13 cellular contexts compared by ENCODE assay signal in genomic region chr10:35368485-35369048, GRCh38. TPM values are rescaled to one million over a fixed set of nuclear protein-coding genes. Genes with fewer than 3 reads are reported as not detected.
A peak's percentile ranks its signal among the peaks of the same experiment; 100 is the strongest.
DNase-seq lines count a peak whose midpoint lies in the region; ATAC-seq and TF ChIP-seq lines count a peak whose summit lies in the region.
"Had no signal": no experiment of that assay in that cellular context is flagged by ENCODE, and none has a peak within 500 bp of the region (broad histone marks: within the 10 kb centered on the region; RNA-seq: fewer than 3 reads in every experiment).

No MANE protein-coding gene starts in this region.

- H3K4me3 ChIP-seq in breast epithelium (no peak overlapping the region), transverse colon (no peak overlapping the region)
- H3K4me3 ChIP-seq in naive thymus-derived CD4-positive, alpha-beta T cell (ENCODE audit: low read length) = no peak overlapping the region
- H3K4me3 ChIP-seq: ovary had no signal

- peaks cover 1% of the 10 kb centered on the region for H3K36me3 Mint-ChIP-seq in MCF 10A (ENCODE audit: insufficient read depth, unreplicated experiment)
- H3K36me3 Mint-ChIP-seq in naive thymus-derived CD4-positive, alpha-beta T cell = peaks cover 0 to 5% (median 0%) of the 10 kb centered on the region in 5 donors

- CTCF ChIA-PET in MCF 10A (lab: Yijun Ruan, JAX) = interaction anchor here (0.6 kb wide), 2 partner anchors 41 to 128 kb away, joined by 3 to 5 read pairs; no protein-coding TSS in a partner anchor
- CTCF ChIA-PET in naive thymus-derived CD4-positive, alpha-beta T cell (lab: Charles Lee) = no interaction called here

- H3K4me1 ChIP-seq in breast epithelium (peaks cover 0 to 3% of the 10 kb centered on the region in 2 donors), transverse colon (peaks cover 23 to 85% (median 55%) of the 10 kb centered on the region in 4 donors)
- peaks cover 0 to 45% of the 10 kb centered on the region in 2 donors for H3K4me1 ChIP-seq in naive thymus-derived CD4-positive, alpha-beta T cell (ENCODE audit: control insufficient read depth in 2 of 2, insufficient read depth in 2 of 2, low read length in 2 of 2)

- no peak overlapping the region for H3K4me3 Mint-ChIP-seq in MCF 10A (ENCODE audit: unreplicated experiment)
- peak overlapping the region; percentile 3 to 71 (median 58) for H3K4me3 Mint-ChIP-seq in naive thymus-derived CD4-positive, alpha-beta T cell

- no peaks in the 10 kb centered on the region for H3K27me3 Mint-ChIP-seq in MCF 10A (ENCODE audit: insufficient read depth, unreplicated experiment)
- no peaks in the 10 kb centered on the region for H3K27me3 Mint-ChIP-seq in naive thymus-derived CD4-positive, alpha-beta T cell

- POLR2A ChIA-PET in MCF 10A (lab: Yijun Ruan, JAX) = no interaction called here
- POLR2A ChIA-PET in naive thymus-derived CD4-positive, alpha-beta T cell (lab: Charles Lee) = interaction anchor here (0.5 kb wide), 1 partner anchor 167 kb away, joined by 4 read pairs; no protein-coding TSS in a partner anchor

- H3K4me1 Mint-ChIP-seq in MCF 10A (ENCODE audit: insufficient read depth, unreplicated experiment) = peaks cover 26% of the 10 kb centered on the region
- peaks cover 36 to 97% (median 89%) of the 10 kb centered on the region in 7 donors for H3K4me1 Mint-ChIP-seq in naive thymus-derived CD4-positive, alpha-beta T cell

- H3K9me3 ChIP-seq in breast epithelium = no peaks in the 10 kb centered on the region
- H3K9me3 ChIP-seq in naive thymus-derived CD4-positive, alpha-beta T cell (ENCODE audit: control insufficient read depth in 2 of 3, low read length in 3 of 3) = no peaks in the 10 kb centered on the region
- H3K9me3 ChIP-seq in transverse colon = no peaks in the 10 kb centered on the region
- H3K9me3 ChIP-seq: ovary had no signal

- H3K27me3 ChIP-seq in breast epithelium (no peaks in the 10 kb centered on the region), transverse colon (no peaks in the 10 kb centered on the region)
- no peaks in the 10 kb centered on the region for H3K27me3 ChIP-seq in naive thymus-derived CD4-positive, alpha-beta T cell (ENCODE audit: control insufficient read depth in 2 of 2, insufficient read depth in 2 of 2, low read length in 2 of 2)
- H3K27me3 ChIP-seq: ovary had no signal

- BruUV-seq in MCF 10A (replicated peaks; lab: Mats Ljungman, UMichigan) = no TSS peak

- TF ChIP-seq CTCF in breast epithelium (IDR thresholded peaks at IDR 0.05) (no peak), MCF 10A (IDR thresholded peaks at IDR 0.05; ENCODE audit: unreplicated experiment) (no peak), transverse colon (IDR thresholded peaks at IDR 0.05) (no peak)

- H3K27ac ChIP-seq in breast epithelium (peak overlapping the region; percentile 5 to 30), cingulate gyrus (ENCODE audit: low read depth, low read length) (peak overlapping the region; percentile 1), transverse colon (peak overlapping the region; percentile 33 to 69 (median 61))
- H3K27ac ChIP-seq in naive thymus-derived CD4-positive, alpha-beta T cell (ENCODE audit: low read depth, low read length) = peak overlapping the region; percentile 36
- H3K27ac ChIP-seq: WERI-Rb-1 had no signal

- no peak for TF ChIP-seq EP300 in transverse colon (IDR thresholded peaks at IDR 0.05; ENCODE audit: low read depth)

- 96% methylated on average over 11 of the region's 11 CpGs; no CpG with 5 or more reads in 1 of the 2 donors for WGBS in transverse colon (ENCODE audit: low coverage in 1 of 2), 2 donors

- peak; percentile 45 for ATAC-seq in naive thymus-derived CD4-positive, alpha-beta T cell
- no peak for ATAC-seq in GM21381 (IDR thresholded peaks at IDR 0.05; ENCODE audit: unreplicated experiment)

- H3K9me3 Mint-ChIP-seq in MCF 10A (ENCODE audit: unreplicated experiment) = no peaks in the 10 kb centered on the region
- H3K9me3 Mint-ChIP-seq in naive thymus-derived CD4-positive, alpha-beta T cell = peaks cover 0 to 3% (median 0%) of the 10 kb centered on the region in 11 donors

- no peaks in the 10 kb centered on the region for H3K36me3 ChIP-seq in breast epithelium
- no peaks in the 10 kb centered on the region for H3K36me3 ChIP-seq in naive thymus-derived CD4-positive, alpha-beta T cell (ENCODE audit: control insufficient read depth in 2 of 3, insufficient read depth in 3 of 3, low read length in 3 of 3)
- no peaks in the 10 kb centered on the region for H3K36me3 ChIP-seq in transverse colon
- H3K36me3 ChIP-seq: ovary, WERI-Rb-1 had no signal

- TF ChIP-seq POLR2A in breast epithelium (IDR thresholded peaks at IDR 0.05) (no peak), transverse colon (IDR thresholded peaks at IDR 0.05) (no peak)

- in situ Hi-C loops in transverse colon (cut with MboI; ENCODE audit: low pct_ligation_motif_present in 1 of 4, low pct_unique_long_range_greater_than_20kb in 1 of 4, low sequenced_read_pairs in 3 of 4) = no loop called here

- DNase-seq in breast epithelium (ENCODE audit: low spot score in 2 of 2) (no peak), MCF 10A (ENCODE audit: unreplicated experiment) (no peak), transverse colon (no peak), NCI-H510A (lab: John Stamatoyannopoulos, UW) (no peak), NCI-H1105 treated with DMSO at 0.1 percent for 48 hours (lab: John Stamatoyannopoulos, UW) (no peak)
- peak in 1 of 9 donors; percentile 5 for DNase-seq in naive thymus-derived CD4-positive, alpha-beta T cell
- DNase-seq: DMS79, NCI-H226, ovary, RPMI8226, WERI-Rb-1 had no signal

- intact Hi-C loops in breast epithelium (cut with DNase I; ENCODE audit: low total_unique reads) = no loop called here
- intact Hi-C loops in MCF 10A (cut with micrococcal nuclease) = no loop called here
- intact Hi-C loops in naive thymus-derived CD4-positive, alpha-beta T cell (cut with micrococcal nuclease) = no loop called here
- intact Hi-C loops in transverse colon (cut with DNase I; ENCODE audit: low total_unique reads) = no loop called here

- H3K27ac Mint-ChIP-seq in MCF 10A (ENCODE audit: low read depth, unreplicated experiment) = no peak overlapping the region
- H3K27ac Mint-ChIP-seq in naive thymus-derived CD4-positive, alpha-beta T cell = peak overlapping the region in 7 of 9 donors; percentile 14 to 89 (median 50)

RNA-seq across cellular contexts. Expression of gene CCNY, which starts 32.3 kb away (rescaled TPM):
- total RNA-seq in breast epithelium = 10 to 100 TPM; 28.7 to 41.0 (median 36.1) TPM
- total RNA-seq in MCF 10A (2022) = 68.9 and 79.7 TPM in 2 replicates
- total RNA-seq in naive thymus-derived CD4-positive, alpha-beta T cell = 10 to 100 TPM; 52.3 to 91.9 (median 68.3) TPM
- 10 to 100 TPM; 11.6 to 13.0 TPM for polyA plus RNA-seq in naive thymus-derived CD4-positive, alpha-beta T cell
- total RNA-seq in transverse colon = 10 to 100 TPM; 19.5 to 53.9 (median 41.4) TPM

Comparison
In these comparisons a context has a peak if more than half of its experiments do, and no peak if none do; other contexts are left out.
1. H3K27ac ChIP-seq: peak in every context shown above with its lines; median percentile 61 in transverse colon; 36 in naive thymus-derived CD4-positive, alpha-beta T cell; 18 in breast epithelium; 1 in cingulate gyrus.